8 cellular contexts compared by ENCODE assay signal in the genomic region with DNA sequence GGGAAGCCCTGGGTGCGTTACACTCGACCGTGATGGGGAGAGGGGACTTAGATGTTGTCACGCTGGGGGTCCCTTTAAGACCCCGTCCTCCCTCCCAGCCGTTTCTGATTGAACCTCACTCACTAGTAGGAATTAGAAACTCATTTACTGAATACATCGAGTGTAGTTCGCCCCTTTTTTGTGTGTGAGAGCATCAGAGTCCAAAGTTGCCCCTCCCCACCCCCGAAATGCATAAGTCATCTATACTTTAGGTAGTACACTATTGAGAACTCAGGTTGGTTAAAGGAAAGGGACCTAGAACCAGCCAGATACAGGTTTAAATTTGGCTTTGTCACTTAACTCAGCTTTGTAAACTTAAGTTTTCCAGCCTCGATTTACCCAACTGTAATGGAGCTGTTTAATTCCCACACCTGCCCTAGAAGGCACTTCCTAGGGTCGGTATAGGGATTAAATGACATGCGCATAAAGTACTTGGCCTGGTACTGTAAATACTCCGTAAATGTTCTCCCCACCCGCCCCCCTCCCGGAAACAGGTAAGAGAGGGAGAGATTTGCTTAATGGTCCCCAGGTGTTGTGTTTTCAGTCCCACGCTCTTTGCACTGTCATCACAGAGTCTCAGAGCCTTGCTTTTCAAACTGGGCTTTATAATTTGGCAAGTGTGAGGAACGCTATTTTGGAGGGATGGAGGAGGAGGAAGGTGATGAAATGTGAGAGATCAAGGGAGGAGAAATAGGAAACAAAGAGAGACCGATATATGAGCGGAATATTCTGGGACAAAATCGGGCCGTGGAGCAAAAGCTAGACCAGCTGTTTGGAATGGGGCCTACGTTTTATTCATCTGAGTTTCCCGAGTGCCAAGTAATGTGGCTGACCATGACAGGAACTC. TPM values are rescaled to one million over a fixed set of nuclear protein-coding genes. Genes with fewer than 3 reads are reported as not detected.
A peak's percentile ranks its signal among the peaks of the same experiment; 100 is the strongest.
DNase-seq lines count a peak whose midpoint lies in the region; ATAC-seq, FAIRE-seq and TF ChIP-seq lines count a peak whose summit lies in the region.

No MANE protein-coding gene starts in this region.

- H3K27me3 ChIP-seq in mononuclear cell (ENCODE audit: insufficient read depth, low read length) = no peaks in the 10 kb centered on the region

- no peak for TF ChIP-seq CTCF in cardiac fibroblast (IDR thresholded peaks at IDR 0.05; ENCODE audit: low read depth, low read length)

- peaks cover 38% of the 10 kb centered on the region for H3K4me1 ChIP-seq in mononuclear cell (ENCODE audit: insufficient read depth, low read length)

- FAIRE-seq in GM12891 (lab: Jason Lieb, UNC) = peak; percentile 33

- no peak for DNase-seq in GM12891 (ENCODE audit: insufficient read length, low spot score)
- peak; percentile 38 for DNase-seq in NCI-H345 (lab: John Stamatoyannopoulos, UW)
- DNase-seq in cardiac fibroblast (ENCODE audit: low read depth in 2 of 2) = no peak
- DNase-seq in SKM-1 treated with dmso at 0.1 percent for 144 hours (lab: John Stamatoyannopoulos, UW; ENCODE audit: unreplicated experiment) = no peak

- H3K9me3 ChIP-seq in mononuclear cell (ENCODE audit: low read depth, low read length) = no peaks in the 10 kb centered on the region

- ATAC-seq in HG03460 (IDR thresholded peaks at IDR 0.05; ENCODE audit: unreplicated experiment) = no peak
- no peak for ATAC-seq in HG03175 (IDR thresholded peaks at IDR 0.05; ENCODE audit: unreplicated experiment)
- no peak for ATAC-seq in GM18868 (IDR thresholded peaks at IDR 0.05; ENCODE audit: unreplicated experiment)

- no peak for TF ChIP-seq POLR2A in GM12891 (IDR thresholded peaks at IDR 0.05; ENCODE audit: low read depth, low read length)

- peak overlapping the region; percentile 84 to 86 for H3K4me3 ChIP-seq in cardiac fibroblast (replicated peaks in 1 of 2; ENCODE audit: low read depth in 2 of 2, low read length in 2 of 2)
- H3K4me3 ChIP-seq in mononuclear cell (ENCODE audit: low read length) = peak overlapping the region; percentile 92

TF ChIP-seq in GM12891, 5 proteins besides CTCF, POLR2A, EP300 and RAD21:
- TF ChIP-seq POLR2AphosphoS5 (IDR thresholded peaks at IDR 0.05; ENCODE audit: low read depth, low read length) = no peak
- TF ChIP-seq SPI1 (IDR thresholded peaks at IDR 0.05; ENCODE audit: low read depth, low read length) = no peak
- no peak for TF ChIP-seq PAX5 (IDR thresholded peaks at IDR 0.05; ENCODE audit: insufficient read depth, low read length, severe bottlenecking)
- no peak for TF ChIP-seq TAF1 (IDR thresholded peaks at IDR 0.05; ENCODE audit: low read depth, low read length)
- TF ChIP-seq POU2F2 (IDR thresholded peaks at IDR 0.05; ENCODE audit: low read depth, low read length) = no peak

RNA-seq across cellular contexts. Expression of a gene that starts 0.9 kb away (rescaled TPM):
- 10.7 TPM for polyA plus RNA-seq in GM12891 (2012; ENCODE audit: low read depth, missing spikeins)
- total RNA-seq in mononuclear cell = 33.2 TPM

RNA-seq across cellular contexts. Expression of a gene that starts 4.5 kb away (rescaled TPM):
- polyA plus RNA-seq in GM12891 (2012; ENCODE audit: low read depth, missing spikeins) = 37.2 TPM
- 58.6 TPM for total RNA-seq in mononuclear cell
